In genomic region chr21:37769656-37770055, GRCh38 we compare ENCODE assay signal across 30 cellular contexts.
"Had no signal": no experiment of that assay in that cellular context is flagged by ENCODE, and none has a peak within 500 bp of the region (broad histone marks: within the 10 kb centered on the region; RNA-seq: fewer than 3 reads in every experiment).

No MANE protein-coding gene starts in this region.

- H3K4me3 Mint-ChIP-seq: activated B cell treated with CpG ODN at 0.5 μM for 24 hours; activated CD4-positive, alpha-beta memory T cell treated with anti-CD3 and anti-CD28 coated beads for 36 hours; activated CD4-positive, alpha-beta T cell treated with anti-CD3 and anti-CD28 coated beads for 36 hours; activated CD4-positive, alpha-beta T cell treated with anti-CD3 and anti-CD28 coated beads, Interleukin-2, amount 10 ng/mL, durations not matched to agents 24 days and 14 days; activated CD8-positive, alpha-beta memory T cell treated with anti-CD3 and anti-CD28 coated beads, Interleukin-2, amount 10 ng/mL, durations not matched to agents 7 days and 5 days; activated CD8-positive, alpha-beta T cell treated with anti-CD3 and anti-CD28 coated beads, Interleukin-2, amount 10 ng/mL, durations not matched to agents 7 days and 5 days; activated naive CD4-positive, alpha-beta T cell treated with anti-CD3 and anti-CD28 coated beads for 36 hours; activated naive CD4-positive, alpha-beta T cell treated with anti-CD3 and anti-CD28 coated beads, Interleukin-2, amount 50 U/mL, for 24 hours; activated naive CD8-positive, alpha-beta T cell treated with anti-CD3 and anti-CD28 coated beads, Interleukin-2, amount 10 ng/mL, durations not matched to agents 7 days and 5 days; activated T-helper 1 cell treated with anti-CD3 and anti-CD28 coated beads, Interleukin-12 subunit alpha, Interleukin-12 subunit beta, Interleukin-2, Interleukin-4 antibody, amounts not matched to agents 30 ng/mL and 10 ng/mL and 1 ng/mL, durations not matched to agents 14 hours and 24 hours and 36 hours; brain; T-cell; T-helper 1 cell treated with Interleukin-12 subunit alpha and Interleukin-12 subunit beta and Interleukin-4 antibody, amounts not matched to agents 30 μg/mL and 1 μg/mL, for 36 hours had no signal

- ATAC-seq: activated CD4-positive, alpha-beta T cell treated with anti-CD3 and anti-CD28 coated beads for 36 hours; activated CD8-positive, alpha-beta memory T cell treated with anti-CD3 and anti-CD28 coated beads, Interleukin-2, amount 10 ng/mL, durations not matched to agents 7 days and 5 days; activated CD8-positive, alpha-beta T cell treated with anti-CD3 and anti-CD28 coated beads, Interleukin-2, amount 10 ng/mL, durations not matched to agents 7 days and 5 days; esophagus mucosa; heart left ventricle; T-cell had no signal

- H3K36me3 Mint-ChIP-seq: activated CD4-positive, alpha-beta memory T cell treated with anti-CD3 and anti-CD28 coated beads for 36 hours; activated CD8-positive, alpha-beta memory T cell treated with anti-CD3 and anti-CD28 coated beads, Interleukin-2, amount 10 ng/mL, durations not matched to agents 7 days and 5 days; activated naive CD4-positive, alpha-beta T cell treated with anti-CD3 and anti-CD28 coated beads, Interleukin-2, amount 50 U/mL, for 24 hours; activated naive CD8-positive, alpha-beta T cell treated with anti-CD3 and anti-CD28 coated beads, Interleukin-2, amount 10 ng/mL, durations not matched to agents 7 days and 5 days; brain; T-cell had no signal

- H3K4me1 Mint-ChIP-seq: activated B cell treated with CpG ODN at 0.5 μM for 24 hours; activated CD4-positive, alpha-beta T cell treated with anti-CD3 and anti-CD28 coated beads for 36 hours; activated CD4-positive, alpha-beta T cell treated with anti-CD3 and anti-CD28 coated beads, Interleukin-2, amount 10 ng/mL, durations not matched to agents 24 days and 14 days; activated CD8-positive, alpha-beta memory T cell treated with anti-CD3 and anti-CD28 coated beads, Interleukin-2, amount 10 ng/mL, durations not matched to agents 7 days and 5 days; activated naive CD4-positive, alpha-beta T cell treated with anti-CD3 and anti-CD28 coated beads, Interleukin-2, amount 50 U/mL, for 24 hours; activated naive CD8-positive, alpha-beta T cell treated with anti-CD3 and anti-CD28 coated beads, Interleukin-2, amount 10 ng/mL, durations not matched to agents 7 days and 5 days; brain; T-cell had no signal

- H3K9me3 ChIP-seq: ascending aorta, breast epithelium, colonic mucosa, heart left ventricle had no signal

- H3K27me3 ChIP-seq: ascending aorta, breast epithelium, cardiac muscle cell, colonic mucosa had no signal

- H3K27ac Mint-ChIP-seq: activated B cell treated with CpG ODN at 0.5 μM for 24 hours; activated CD4-positive, alpha-beta memory T cell treated with anti-CD3 and anti-CD28 coated beads for 36 hours; activated CD4-positive, alpha-beta T cell treated with anti-CD3 and anti-CD28 coated beads for 36 hours; activated CD4-positive, alpha-beta T cell treated with anti-CD3 and anti-CD28 coated beads, Interleukin-2, amount 10 ng/mL, durations not matched to agents 24 days and 14 days; activated CD8-positive, alpha-beta memory T cell treated with anti-CD3 and anti-CD28 coated beads, Interleukin-2, amount 10 ng/mL, durations not matched to agents 7 days and 5 days; activated CD8-positive, alpha-beta T cell treated with anti-CD3 and anti-CD28 coated beads, Interleukin-2, amount 10 ng/mL, durations not matched to agents 7 days and 5 days; activated naive CD4-positive, alpha-beta T cell treated with anti-CD3 and anti-CD28 coated beads for 36 hours; activated naive CD4-positive, alpha-beta T cell treated with anti-CD3 and anti-CD28 coated beads, Interleukin-2, amount 50 U/mL, for 24 hours; activated naive CD8-positive, alpha-beta T cell treated with anti-CD3 and anti-CD28 coated beads, Interleukin-2, amount 10 ng/mL, durations not matched to agents 7 days and 5 days; activated T-helper 1 cell treated with anti-CD3 and anti-CD28 coated beads, Interleukin-12 subunit alpha, Interleukin-12 subunit beta, Interleukin-2, Interleukin-4 antibody, amounts not matched to agents 30 ng/mL and 10 ng/mL and 1 ng/mL, durations not matched to agents 14 hours and 24 hours and 36 hours; activated T-helper 2 cell treated with anti-CD3 and anti-CD28 coated beads, Interferon-gamma antibody, Interleukin-2, Interleukin-4, amounts not matched to agents 10 μg/mL and 5 μg/mL and 100 μg/mL, durations not matched to agents 14 hours and 24 hours and 36 hours; brain; T-cell; T-helper 1 cell treated with Interleukin-12 subunit alpha and Interleukin-12 subunit beta and Interleukin-4 antibody, amounts not matched to agents 30 μg/mL and 1 μg/mL, for 36 hours had no signal

- DNase-seq: activated B cell treated with CpG ODN at 0.5 μM for 24 hours; activated CD4-positive, alpha-beta memory T cell treated with anti-CD3 and anti-CD28 coated beads for 36 hours; activated CD4-positive, alpha-beta T cell treated with anti-CD3 and anti-CD28 coated beads for 36 hours; activated CD4-positive, alpha-beta T cell treated with anti-CD3 and anti-CD28 coated beads, Interleukin-2, amount 10 ng/mL, durations not matched to agents 24 days and 14 days; activated CD4-positive, CD25-positive, alpha-beta regulatory T cell treated with anti-CD3 and anti-CD28 coated beads, Interleukin-2, amount 50 U/mL, for 72 hours; activated CD8-positive, alpha-beta memory T cell treated with anti-CD3 and anti-CD28 coated beads, Interleukin-2, amount 10 ng/mL, durations not matched to agents 7 days and 5 days; activated CD8-positive, alpha-beta memory T cell treated with anti-CD3 and anti-CD28 coated beads, Interleukin-2, amount 50 U/mL, for 4 hours; activated CD8-positive, alpha-beta T cell treated with anti-CD3 and anti-CD28 coated beads, Interleukin-2, amount 10 ng/mL, durations not matched to agents 7 days and 5 days; activated effector memory CD4-positive, alpha-beta T cell treated with anti-CD3 and anti-CD28 coated beads, Interleukin-2, amount 50 U/mL, for 16 hours; activated naive CD4-positive, alpha-beta T cell treated with anti-CD3 and anti-CD28 coated beads for 36 hours; activated naive CD8-positive, alpha-beta T cell treated with anti-CD3 and anti-CD28 coated beads, Interleukin-2, amount 10 ng/mL, durations not matched to agents 7 days and 5 days; activated T-cell treated with anti-CD3 and anti-CD28 coated beads, Interleukin-2, amount 50 U/mL, for 1 hour; activated T-cell treated with anti-CD3 and anti-CD28 coated beads, Interleukin-2, amount 50 U/mL, for 48 hours; central memory CD4-positive, alpha-beta T cell; cerebellar nuclear complex; colonic mucosa; effector CD8-positive, alpha-beta T cell; foreskin fibroblast; heart left ventricle; T-cell; T-helper 9 cell had no signal

- H3K36me3 ChIP-seq: ascending aorta, breast epithelium, cardiac muscle cell, colonic mucosa, heart left ventricle had no signal

- H3K9me3 Mint-ChIP-seq: activated CD4-positive, alpha-beta memory T cell treated with anti-CD3 and anti-CD28 coated beads for 36 hours; activated CD4-positive, alpha-beta T cell treated with anti-CD3 and anti-CD28 coated beads, Interleukin-2, amount 10 ng/mL, durations not matched to agents 24 days and 14 days; activated naive CD4-positive, alpha-beta T cell treated with anti-CD3 and anti-CD28 coated beads for 36 hours; activated naive CD4-positive, alpha-beta T cell treated with anti-CD3 and anti-CD28 coated beads, Interleukin-2, amount 50 U/mL, for 24 hours; activated naive CD8-positive, alpha-beta T cell treated with anti-CD3 and anti-CD28 coated beads, Interleukin-2, amount 10 ng/mL, durations not matched to agents 7 days and 5 days; activated T-helper 1 cell treated with anti-CD3 and anti-CD28 coated beads, Interleukin-12 subunit alpha, Interleukin-12 subunit beta, Interleukin-2, Interleukin-4 antibody, amounts not matched to agents 30 ng/mL and 10 ng/mL and 1 ng/mL, durations not matched to agents 14 hours and 24 hours and 36 hours; activated T-helper 2 cell treated with anti-CD3 and anti-CD28 coated beads, Interferon-gamma antibody, Interleukin-2, Interleukin-4, amounts not matched to agents 10 μg/mL and 5 μg/mL and 100 μg/mL, durations not matched to agents 14 hours and 24 hours and 36 hours; T-cell; T-helper 1 cell treated with Interleukin-12 subunit alpha and Interleukin-12 subunit beta and Interleukin-4 antibody, amounts not matched to agents 30 μg/mL and 1 μg/mL, for 36 hours had no signal

- H3K4me3 ChIP-seq: ascending aorta, breast epithelium, cardiac muscle cell, colonic mucosa, heart left ventricle had no signal

- H3K27me3 Mint-ChIP-seq: activated B cell treated with CpG ODN at 0.5 μM for 24 hours; activated CD8-positive, alpha-beta memory T cell treated with anti-CD3 and anti-CD28 coated beads, Interleukin-2, amount 10 ng/mL, durations not matched to agents 7 days and 5 days; activated naive CD8-positive, alpha-beta T cell treated with anti-CD3 and anti-CD28 coated beads, Interleukin-2, amount 10 ng/mL, durations not matched to agents 7 days and 5 days had no signal

- H3K27ac ChIP-seq: ascending aorta, breast epithelium, cardiac muscle cell, colonic mucosa, heart left ventricle had no signal

- H3K4me1 ChIP-seq: ascending aorta, breast epithelium, colonic mucosa, heart left ventricle had no signal
